In genomic region chr9:131274674-131275331, GRCh38 we compare ENCODE assay signal across 1 cellular context.
TF ChIP-seq lines count a peak whose summit lies in the region.

No MANE protein-coding gene starts in this region.

TF ChIP-seq in GM12878, 131 proteins besides CTCF, POLR2A, EP300 and RAD21 (continued from another document):
- TF ChIP-seq, protein P1, sequence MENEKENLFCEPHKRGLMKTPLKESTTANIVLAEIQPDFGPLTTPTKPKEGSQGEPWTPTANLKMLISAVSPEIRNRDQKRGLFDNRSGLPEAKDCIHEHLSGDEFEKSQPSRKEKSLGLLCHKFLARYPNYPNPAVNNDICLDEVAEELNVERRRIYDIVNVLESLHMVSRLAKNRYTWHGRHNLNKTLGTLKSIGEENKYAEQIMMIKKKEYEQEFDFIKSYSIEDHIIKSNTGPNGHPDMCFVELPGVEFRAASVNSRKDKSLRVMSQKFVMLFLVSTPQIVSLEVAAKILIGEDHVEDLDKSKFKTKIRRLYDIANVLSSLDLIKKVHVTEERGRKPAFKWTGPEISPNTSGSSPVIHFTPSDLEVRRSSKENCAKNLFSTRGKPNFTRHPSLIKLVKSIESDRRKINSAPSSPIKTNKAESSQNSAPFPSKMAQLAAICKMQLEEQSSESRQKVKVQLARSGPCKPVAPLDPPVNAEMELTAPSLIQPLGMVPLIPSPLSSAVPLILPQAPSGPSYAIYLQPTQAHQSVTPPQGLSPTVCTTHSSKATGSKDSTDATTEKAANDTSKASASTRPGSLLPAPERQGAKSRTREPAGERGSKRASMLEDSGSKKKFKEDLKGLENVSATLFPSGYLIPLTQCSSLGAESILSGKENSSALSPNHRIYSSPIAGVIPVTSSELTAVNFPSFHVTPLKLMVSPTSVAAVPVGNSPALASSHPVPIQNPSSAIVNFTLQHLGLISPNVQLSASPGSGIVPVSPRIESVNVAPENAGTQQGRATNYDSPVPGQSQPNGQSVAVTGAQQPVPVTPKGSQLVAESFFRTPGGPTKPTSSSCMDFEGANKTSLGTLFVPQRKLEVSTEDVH (IDR thresholded peaks at IDR 0.05; ENCODE audit: low read depth, partially characterized antibody): no peak
- TF ChIP-seq HSF1 (IDR thresholded peaks at IDR 0.05; ENCODE audit: low read depth, low read length) (no peak), MXI1 (IDR thresholded peaks at IDR 0.05; ENCODE audit: low read depth, low read length) (peak; percentile 41; the same call in 1 of the 2 replicates), ETV6 (conservative IDR thresholded peaks at IDR 0.05 in 1 of 2, IDR thresholded peaks at IDR 0.05 in 1 of 2; ENCODE audit: borderline replicate concordance in 1 of 2, low read depth in 1 of 2) (no peak), BHLHE40 (IDR thresholded peaks at IDR 0.05; ENCODE audit: borderline replicate concordance in 1 of 2, low read depth in 2 of 2, low read length in 1 of 2) (peak in 1 of 2 experiments; percentile 58; a peak in 1 of 4 replicates), MYB (IDR thresholded peaks at IDR 0.05; ENCODE audit: borderline replicate concordance, low read depth, low read length) (no peak), TCF12 (IDR thresholded peaks at IDR 0.05; ENCODE audit: low read depth, low read length) (no peak), MYC (IDR thresholded peaks at IDR 0.05; ENCODE audit: insufficient read depth, insufficient read length, insufficient replicate concordance, low read length, severe bottlenecking) (no peak), JUNB (IDR thresholded peaks at IDR 0.05) (no peak), YBX1 (IDR thresholded peaks at IDR 0.05) (no peak), SUPT20H (IDR thresholded peaks at IDR 0.05; ENCODE audit: borderline replicate concordance, control insufficient read depth, low read depth, low read length) (no peak), GATAD2B (conservative IDR thresholded peaks at IDR 0.05; ENCODE audit: low read depth) (no peak), CHD4 (IDR thresholded peaks at IDR 0.05) (no peak), CBX5 (IDR thresholded peaks at IDR 0.05; ENCODE audit: low read depth) (no peak), POU2F2 (IDR thresholded peaks at IDR 0.05; ENCODE audit: borderline replicate concordance, low read depth, low read length) (no peak), ZNF207 (IDR thresholded peaks at IDR 0.05; ENCODE audit: borderline replicate concordance) (no peak), SMAD1 (IDR thresholded peaks at IDR 0.05; ENCODE audit: low read depth, partially characterized antibody) (no peak), TAF1 (IDR thresholded peaks at IDR 0.05; ENCODE audit: borderline replicate concordance, low read depth, low read length) (0 out of 2 replicates have a peak, but pooled peaks have one; percentile 17), FOS (IDR thresholded peaks at IDR 0.05; ENCODE audit: borderline replicate concordance, extremely low read depth, insufficient read length) (no peak), BCL11A (IDR thresholded peaks at IDR 0.05; ENCODE audit: low read depth, low read length) (no peak), USF1 (IDR thresholded peaks at IDR 0.05; ENCODE audit: borderline replicate concordance, extremely low read length, insufficient read depth, low read depth, low read length) (peak; percentile 57), NR2C2 (IDR thresholded peaks at IDR 0.05; ENCODE audit: borderline replicate concordance, control insufficient read depth, insufficient read length, low read depth) (no peak), YY1 (IDR thresholded peaks at IDR 0.05; ENCODE audit: low read depth, low read length) (no peak), CEBPZ (IDR thresholded peaks at IDR 0.05; ENCODE audit: low read depth, low read length) (no peak), ZNF217 (IDR thresholded peaks at IDR 0.05) (no peak), CHD1 (IDR thresholded peaks at IDR 0.05; ENCODE audit: low read depth, low read length) (no peak), RBBP5 (conservative IDR thresholded peaks at IDR 0.05) (no peak), RAD51 (IDR thresholded peaks at IDR 0.05) (peak; percentile 91), USF2 (IDR thresholded peaks at IDR 0.05; ENCODE audit: borderline replicate concordance, low read depth, low read length) (peak; percentile 64), SREBF2 (IDR thresholded peaks at IDR 0.05; ENCODE audit: low read length) (no peak), NR2F1 (conservative IDR thresholded peaks at IDR 0.05) (no peak), ZBED1 (IDR thresholded peaks at IDR 0.05; ENCODE audit: borderline replicate concordance) (0 out of 2 replicates have a peak, but pooled peaks have one; percentile 3)
- TF ChIP-seq, protein P2, sequence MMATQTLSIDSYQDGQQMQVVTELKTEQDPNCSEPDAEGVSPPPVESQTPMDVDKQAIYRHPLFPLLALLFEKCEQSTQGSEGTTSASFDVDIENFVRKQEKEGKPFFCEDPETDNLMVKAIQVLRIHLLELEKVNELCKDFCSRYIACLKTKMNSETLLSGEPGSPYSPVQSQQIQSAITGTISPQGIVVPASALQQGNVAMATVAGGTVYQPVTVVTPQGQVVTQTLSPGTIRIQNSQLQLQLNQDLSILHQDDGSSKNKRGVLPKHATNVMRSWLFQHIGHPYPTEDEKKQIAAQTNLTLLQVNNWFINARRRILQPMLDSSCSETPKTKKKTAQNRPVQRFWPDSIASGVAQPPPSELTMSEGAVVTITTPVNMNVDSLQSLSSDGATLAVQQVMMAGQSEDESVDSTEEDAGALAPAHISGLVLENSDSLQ (IDR thresholded peaks at IDR 0.05): peak; percentile 53
- TF ChIP-seq, protein P3, sequence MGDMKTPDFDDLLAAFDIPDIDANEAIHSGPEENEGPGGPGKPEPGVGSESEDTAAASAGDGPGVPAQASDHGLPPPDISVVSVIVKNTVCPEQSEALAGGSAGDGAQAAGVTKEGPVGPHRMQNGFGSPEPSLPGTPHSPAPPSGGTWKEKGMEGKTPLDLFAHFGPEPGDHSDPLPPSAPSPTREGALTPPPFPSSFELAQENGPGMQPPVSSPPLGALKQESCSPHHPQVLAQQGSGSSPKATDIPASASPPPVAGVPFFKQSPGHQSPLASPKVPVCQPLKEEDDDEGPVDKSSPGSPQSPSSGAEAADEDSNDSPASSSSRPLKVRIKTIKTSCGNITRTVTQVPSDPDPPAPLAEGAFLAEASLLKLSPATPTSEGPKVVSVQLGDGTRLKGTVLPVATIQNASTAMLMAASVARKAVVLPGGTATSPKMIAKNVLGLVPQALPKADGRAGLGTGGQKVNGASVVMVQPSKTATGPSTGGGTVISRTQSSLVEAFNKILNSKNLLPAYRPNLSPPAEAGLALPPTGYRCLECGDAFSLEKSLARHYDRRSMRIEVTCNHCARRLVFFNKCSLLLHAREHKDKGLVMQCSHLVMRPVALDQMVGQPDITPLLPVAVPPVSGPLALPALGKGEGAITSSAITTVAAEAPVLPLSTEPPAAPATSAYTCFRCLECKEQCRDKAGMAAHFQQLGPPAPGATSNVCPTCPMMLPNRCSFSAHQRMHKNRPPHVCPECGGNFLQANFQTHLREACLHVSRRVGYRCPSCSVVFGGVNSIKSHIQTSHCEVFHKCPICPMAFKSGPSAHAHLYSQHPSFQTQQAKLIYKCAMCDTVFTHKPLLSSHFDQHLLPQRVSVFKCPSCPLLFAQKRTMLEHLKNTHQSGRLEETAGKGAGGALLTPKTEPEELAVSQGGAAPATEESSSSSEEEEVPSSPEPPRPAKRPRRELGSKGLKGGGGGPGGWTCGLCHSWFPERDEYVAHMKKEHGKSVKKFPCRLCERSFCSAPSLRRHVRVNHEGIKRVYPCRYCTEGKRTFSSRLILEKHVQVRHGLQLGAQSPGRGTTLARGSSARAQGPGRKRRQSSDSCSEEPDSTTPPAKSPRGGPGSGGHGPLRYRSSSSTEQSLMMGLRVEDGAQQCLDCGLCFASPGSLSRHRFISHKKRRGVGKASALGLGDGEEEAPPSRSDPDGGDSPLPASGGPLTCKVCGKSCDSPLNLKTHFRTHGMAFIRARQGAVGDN (IDR thresholded peaks at IDR 0.05): peak; percentile 44; the same call in 1 of the 2 replicates
- TF ChIP-seq, protein P4, sequence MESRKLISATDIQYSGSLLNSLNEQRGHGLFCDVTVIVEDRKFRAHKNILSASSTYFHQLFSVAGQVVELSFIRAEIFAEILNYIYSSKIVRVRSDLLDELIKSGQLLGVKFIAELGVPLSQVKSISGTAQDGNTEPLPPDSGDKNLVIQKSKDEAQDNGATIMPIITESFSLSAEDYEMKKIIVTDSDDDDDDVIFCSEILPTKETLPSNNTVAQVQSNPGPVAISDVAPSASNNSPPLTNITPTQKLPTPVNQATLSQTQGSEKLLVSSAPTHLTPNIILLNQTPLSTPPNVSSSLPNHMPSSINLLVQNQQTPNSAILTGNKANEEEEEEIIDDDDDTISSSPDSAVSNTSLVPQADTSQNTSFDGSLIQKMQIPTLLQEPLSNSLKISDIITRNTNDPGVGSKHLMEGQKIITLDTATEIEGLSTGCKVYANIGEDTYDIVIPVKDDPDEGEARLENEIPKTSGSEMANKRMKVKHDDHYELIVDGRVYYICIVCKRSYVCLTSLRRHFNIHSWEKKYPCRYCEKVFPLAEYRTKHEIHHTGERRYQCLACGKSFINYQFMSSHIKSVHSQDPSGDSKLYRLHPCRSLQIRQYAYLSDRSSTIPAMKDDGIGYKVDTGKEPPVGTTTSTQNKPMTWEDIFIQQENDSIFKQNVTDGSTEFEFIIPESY (IDR thresholded peaks at IDR 0.05): no peak
